In genomic region chr12:53101266-53101665, GRCh38 we compare ENCODE assay signal across 22 cellular contexts. TPM values are rescaled to one million over a fixed set of nuclear protein-coding genes. Genes with fewer than 3 reads are reported as not detected.
"Had no signal": no experiment of that assay in that cellular context is flagged by ENCODE, and none has a peak within 500 bp of the region (broad histone marks: within the 10 kb centered on the region; RNA-seq: fewer than 3 reads in every experiment).

No MANE protein-coding gene starts in this region.

- H3K9ac ChIP-seq: neural progenitor cell had no signal

- H3K27ac Mint-ChIP-seq: immature natural killer cell, neural progenitor cell had no signal

- ATAC-seq: activated T-helper 17 cell treated with anti-CD3 and anti-CD28 coated beads, Interleukin-2, amount 50 U/mL, for 72 hours; right cardiac atrium had no signal

- H3K27me3 ChIP-seq: ascending aorta, esophagus squamous epithelium had no signal

- H3K4me2 ChIP-seq: neural progenitor cell had no signal

- H3K4me3 ChIP-seq: esophagus squamous epithelium, left ventricle myocardium inferior, neural progenitor cell, prostate gland had no signal

- H3K27ac ChIP-seq: esophagus squamous epithelium, left ventricle myocardium inferior, neural progenitor cell, prostate gland had no signal

- H3K9me3 ChIP-seq: ascending aorta, esophagus squamous epithelium, left ventricle myocardium inferior, prostate gland had no signal

- H3K36me3 ChIP-seq: neural progenitor cell, prostate gland had no signal

- H3K9me3 Mint-ChIP-seq: activated T-helper 17 cell treated with anti-CD3 and anti-CD28 coated beads, Interleukin-2, amount 50 U/mL, for 72 hours; immature natural killer cell; neural progenitor cell had no signal

- DNase-seq: activated CD4-positive, alpha-beta T cell treated with anti-CD3 and anti-CD28 coated beads, Interleukin-2, amount 50 U/mL, for 1 hour; activated naive CD4-positive, alpha-beta T cell; activated T-cell treated with anti-CD3 and anti-CD28 coated beads for 4 hours; cortex of kidney; effector CD4-positive, alpha-beta T cell; esophagus squamous epithelium; immature natural killer cell; kidney glomerular epithelial cell; left ventricle myocardium inferior; mammary epithelial cell; small intestine; stimulated activated CD4-positive, alpha-beta T cell treated with anti-CD3 and anti-CD28 coated beads, Interleukin-15, amount 100 ng/mL, for 24 hours; stimulated activated CD4-positive, alpha-beta T cell treated with anti-CD3 and anti-CD28 coated beads, Interleukin-2, amount 100 ng/mL, for 48 hours had no signal

- H3K36me3 Mint-ChIP-seq: immature natural killer cell, neural progenitor cell had no signal

- H3K4me3 Mint-ChIP-seq: activated T-helper 17 cell treated with anti-CD3 and anti-CD28 coated beads, Interleukin-2, amount 50 U/mL, for 72 hours; immature natural killer cell; neural progenitor cell had no signal

- H2AFZ ChIP-seq: neural progenitor cell had no signal

RNA-seq across cellular contexts. Expression of gene SOAT2, which starts 2.0 kb away (rescaled TPM):
- total RNA-seq: ascending aorta; endothelial cell of umbilical vein; esophagus squamous epithelium; left ventricle myocardium inferior; myocyte; osteocyte; T-helper 1 cell treated with Interleukin-12 subunit alpha and Interleukin-12 subunit beta and Interleukin-4 antibody, amounts not matched to agents 30 ng/mL and 1 ng/mL, for 36 hours had no signal

RNA-seq across cellular contexts. Expression of gene IGFBP6, which starts 3.8 kb away (rescaled TPM):
- total RNA-seq: T-helper 1 cell treated with Interleukin-12 subunit alpha and Interleukin-12 subunit beta and Interleukin-4 antibody, amounts not matched to agents 30 ng/mL and 1 ng/mL, for 36 hours had no signal
